In the genomic region with DNA sequence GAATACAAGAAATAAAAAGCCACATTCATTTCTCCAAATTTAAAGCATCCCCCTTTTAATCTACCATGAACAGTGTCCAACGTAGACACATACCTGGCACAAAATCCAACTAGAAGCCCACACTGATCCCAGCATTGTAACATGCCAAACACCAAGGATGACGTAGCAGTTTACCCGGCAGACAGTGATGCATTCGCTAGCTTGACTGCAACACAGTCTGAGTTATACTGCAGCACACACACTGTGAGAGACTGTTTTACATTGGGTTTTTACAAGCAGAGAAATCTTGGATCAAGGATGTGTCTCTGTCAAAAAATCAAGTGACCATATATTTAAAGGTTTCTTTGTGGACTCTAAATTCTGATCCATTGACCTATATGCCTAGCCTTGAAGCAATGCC, we compare ENCODE assay signal across 11 cellular contexts.
A peak's percentile ranks its signal among the peaks of the same experiment; 100 is the strongest.
DNase-seq lines count a peak whose midpoint lies in the region; TF ChIP-seq lines count a peak whose summit lies in the region.
"Had no signal": no experiment of that assay in that cellular context is flagged by ENCODE, and none has a peak within 500 bp of the region (broad histone marks: within the 10 kb centered on the region; RNA-seq: fewer than 3 reads in every experiment).

No MANE protein-coding gene starts in this region.

- H3K27me3 ChIP-seq in iPS-15b (ENCODE audit: control insufficient read depth, insufficient read depth, low read length) (no peaks in the 10 kb centered on the region), smooth muscle cell (ENCODE audit: low read depth) (no peaks in the 10 kb centered on the region), SK-N-SH (ENCODE audit: insufficient read depth) (no peaks in the 10 kb centered on the region)
- H3K27me3 ChIP-seq: sigmoid colon had no signal

- no peak for TF ChIP-seq RAD21 in SK-N-SH (IDR thresholded peaks at IDR 0.05; ENCODE audit: low read length)

- H4K20me1 ChIP-seq in smooth muscle cell (ENCODE audit: low read depth) (peaks cover 10% of the 10 kb centered on the region), SK-N-SH (ENCODE audit: insufficient read depth) (no peaks in the 10 kb centered on the region)

- H3K4me1 ChIP-seq in iPS-15b (ENCODE audit: control insufficient read depth, insufficient read depth, low read length) = peaks cover 24% of the 10 kb centered on the region
- H3K4me1 ChIP-seq in smooth muscle cell (ENCODE audit: low read depth) = peaks cover 37% of the 10 kb centered on the region
- H3K4me1 ChIP-seq in SK-N-SH (ENCODE audit: control insufficient read depth in 1 of 2, insufficient read depth in 2 of 2, low read depth in 1 of 2, low read length in 1 of 2) = peaks cover 3 to 4% of the 10 kb centered on the region in 2 experiments; a peak in 2 of 4 replicates

- H3K9ac ChIP-seq in iPS-15b (ENCODE audit: low read depth, low read length) = peak overlapping the region; percentile 12
- H3K9ac ChIP-seq in smooth muscle cell (ENCODE audit: low read depth) = peak overlapping the region; percentile 33
- no peak overlapping the region for H3K9ac ChIP-seq in SK-N-SH

- CTCF ChIA-PET in SK-N-SH (lab: Yijun Ruan, JAX) = interaction anchor here (0.9 kb wide), 1 partner anchor 12 kb away, joined by 3 read pairs; no protein-coding TSS in a partner anchor
- CTCF ChIA-PET in activated naive CD4-positive, alpha-beta T cell treated with anti-CD3 and anti-CD28 coated beads for 36 hours (lab: Charles Lee) = interaction anchor here (0.5 kb wide), 1 partner anchor 12 kb away, joined by 3 read pairs; no protein-coding TSS in a partner anchor

- TF ChIP-seq EP300 in SK-N-SH (IDR thresholded peaks at IDR 0.05; ENCODE audit: borderline replicate concordance in 1 of 2, low read depth in 1 of 2, low read length in 1 of 2) = no peak

- H3K9me3 ChIP-seq in iPS-15b (ENCODE audit: control insufficient read depth, insufficient read depth, low read length) = no peaks in the 10 kb centered on the region
- no peaks in the 10 kb centered on the region for H3K9me3 ChIP-seq in smooth muscle cell (replicated peaks; ENCODE audit: low read depth)
- H3K9me3 ChIP-seq in SK-N-SH = no peaks in the 10 kb centered on the region
- H3K9me3 ChIP-seq: sigmoid colon had no signal

- H3K27ac ChIP-seq in smooth muscle cell (ENCODE audit: low read depth) (peak overlapping the region; percentile 74), SK-N-SH (ENCODE audit: low read depth in 2 of 2, low read length in 1 of 2) (no peak overlapping the region)
- H3K27ac ChIP-seq: sigmoid colon had no signal

- 13% methylated on average over 4 of the region's 4 CpGs for WGBS in smooth muscle cell (ENCODE audit: low lambda C conversion rate)
- 86% methylated on average over 4 of the region's 4 CpGs for WGBS in SK-N-SH (ENCODE audit: low lambda C conversion rate)

- H3K4me2 ChIP-seq in smooth muscle cell (peak overlapping the region; percentile 75), SK-N-SH (no peak overlapping the region)

- peaks cover 8% of the 10 kb centered on the region for H3K36me3 Mint-ChIP-seq in activated naive CD4-positive, alpha-beta T cell treated with anti-CD3 and anti-CD28 coated beads for 36 hours (ENCODE audit: low read depth)

- no peak overlapping the region for H3K27ac Mint-ChIP-seq in activated naive CD4-positive, alpha-beta T cell treated with anti-CD3 and anti-CD28 coated beads for 36 hours

- intact Hi-C loops in activated naive CD4-positive, alpha-beta T cell treated with anti-CD3 and anti-CD28 coated beads for 36 hours (cut with micrococcal nuclease) = no loop called here

- POLR2A ChIA-PET in SK-N-SH (lab: Yijun Ruan, JAX) = no interaction called here

- H3K4me3 Mint-ChIP-seq in activated naive CD4-positive, alpha-beta T cell treated with anti-CD3 and anti-CD28 coated beads for 36 hours = no peak overlapping the region

- no peaks in the 10 kb centered on the region for H3K9me3 Mint-ChIP-seq in activated naive CD4-positive, alpha-beta T cell treated with anti-CD3 and anti-CD28 coated beads for 36 hours

- no peak for TF ChIP-seq CTCF in cardiac fibroblast (IDR thresholded peaks at IDR 0.05; ENCODE audit: low read depth, low read length)
- no peak for TF ChIP-seq CTCF in smooth muscle cell (IDR thresholded peaks at IDR 0.05; ENCODE audit: borderline replicate concordance, insufficient read depth, poor library complexity, severe bottlenecking)
- TF ChIP-seq CTCF in SK-N-SH (IDR thresholded peaks at IDR 0.05) = no peak

- H2AFZ ChIP-seq in smooth muscle cell (ENCODE audit: low read depth) = no peak overlapping the region
- H2AFZ ChIP-seq in SK-N-SH (ENCODE audit: low read depth) = no peak overlapping the region

- H3K79me2 ChIP-seq in smooth muscle cell (ENCODE audit: low read depth) (peaks cover 28% of the 10 kb centered on the region), SK-N-SH (ENCODE audit: insufficient read depth) (no peaks in the 10 kb centered on the region)

- no peaks in the 10 kb centered on the region for H3K9me2 ChIP-seq in SK-N-SH

- H3K4me3 ChIP-seq in cardiac fibroblast (replicated peaks in 1 of 2; ENCODE audit: low read depth in 2 of 2, low read length in 2 of 2) (no peak overlapping the region), iPS-15b (ENCODE audit: low read depth, low read length) (no peak overlapping the region), smooth muscle cell (no peak overlapping the region), SK-N-SH (ENCODE audit: low read depth in 2 of 2, low read length in 1 of 2) (no peak overlapping the region)
- H3K4me3 ChIP-seq: sigmoid colon had no signal

- H3F3A ChIP-seq in smooth muscle cell (ENCODE audit: low read depth) (peaks cover 3% of the 10 kb centered on the region), SK-N-SH (replicated peaks; ENCODE audit: insufficient read depth) (no peaks in the 10 kb centered on the region)

- H3K36me3 ChIP-seq in iPS-15b (ENCODE audit: control insufficient read depth, insufficient read depth, low read length) (no peaks in the 10 kb centered on the region), smooth muscle cell (ENCODE audit: low read depth) (no peaks in the 10 kb centered on the region), SK-N-SH (replicated peaks in 1 of 2; ENCODE audit: control insufficient read depth in 1 of 2, insufficient read depth in 2 of 2, low read length in 1 of 2) (peaks cover 0 to 4% of the 10 kb centered on the region in 2 experiments)

- peaks cover 2% of the 10 kb centered on the region for H3K4me1 Mint-ChIP-seq in activated naive CD4-positive, alpha-beta T cell treated with anti-CD3 and anti-CD28 coated beads for 36 hours (ENCODE audit: low read depth)

- no peaks in the 10 kb centered on the region for H3K27me3 Mint-ChIP-seq in activated naive CD4-positive, alpha-beta T cell treated with anti-CD3 and anti-CD28 coated beads for 36 hours (ENCODE audit: low read depth)

- DNase-seq in DMS153 (lab: John Stamatoyannopoulos, UW) = peak; percentile 14
- DNase-seq in DMS153 treated with DMSO at 0.1 percent for 48 hours (lab: John Stamatoyannopoulos, UW; ENCODE audit: unreplicated experiment) = no peak
- peak; percentile 32 to 39 for DNase-seq in cardiac fibroblast (ENCODE audit: low read depth in 2 of 2)
- no peak for DNase-seq in smooth muscle cell (lab: John Stamatoyannopoulos, UW; ENCODE audit: unreplicated experiment)
- no peak for DNase-seq in SK-N-SH
- DNase-seq in COLO829 (ENCODE audit: low spot score) = no peak
- DNase-seq in activated naive CD4-positive, alpha-beta T cell treated with anti-CD3 and anti-CD28 coated beads for 36 hours = no peak
- DNase-seq: effector CD8-positive, alpha-beta T cell; sigmoid colon; T1000 had no signal

TF ChIP-seq in SK-N-SH, 30 proteins besides CTCF, POLR2A, EP300 and RAD21 (continues in another document):
- TF ChIP-seq NFIC (IDR thresholded peaks at IDR 0.05; ENCODE audit: borderline replicate concordance) (no peak), MEF2A (IDR thresholded peaks at IDR 0.05; ENCODE audit: borderline replicate concordance, low read depth) (no peak), RXRA (IDR thresholded peaks at IDR 0.05; ENCODE audit: borderline replicate concordance, low read depth) (no peak), JUND (IDR thresholded peaks at IDR 0.05) (no peak), TEAD4 (IDR thresholded peaks at IDR 0.05; ENCODE audit: borderline replicate concordance, insufficient read depth) (no peak), RCOR1 (IDR thresholded peaks at IDR 0.05; ENCODE audit: low read length) (no peak), GATA2 (CRISPR knock-in tag; IDR thresholded peaks at IDR 0.05) (no peak), CHD2 (IDR thresholded peaks at IDR 0.05; ENCODE audit: low read length, partially characterized antibody) (no peak), RFX5 (IDR thresholded peaks at IDR 0.05; ENCODE audit: low read length) (no peak), GABPA (IDR thresholded peaks at IDR 0.05; ENCODE audit: low read depth) (no peak), FOXM1 (IDR thresholded peaks at IDR 0.05; ENCODE audit: low read depth) (no peak), SMC3 (IDR thresholded peaks at IDR 0.05; ENCODE audit: low read depth, low read length) (no peak)
- TF ChIP-seq, protein P1, sequence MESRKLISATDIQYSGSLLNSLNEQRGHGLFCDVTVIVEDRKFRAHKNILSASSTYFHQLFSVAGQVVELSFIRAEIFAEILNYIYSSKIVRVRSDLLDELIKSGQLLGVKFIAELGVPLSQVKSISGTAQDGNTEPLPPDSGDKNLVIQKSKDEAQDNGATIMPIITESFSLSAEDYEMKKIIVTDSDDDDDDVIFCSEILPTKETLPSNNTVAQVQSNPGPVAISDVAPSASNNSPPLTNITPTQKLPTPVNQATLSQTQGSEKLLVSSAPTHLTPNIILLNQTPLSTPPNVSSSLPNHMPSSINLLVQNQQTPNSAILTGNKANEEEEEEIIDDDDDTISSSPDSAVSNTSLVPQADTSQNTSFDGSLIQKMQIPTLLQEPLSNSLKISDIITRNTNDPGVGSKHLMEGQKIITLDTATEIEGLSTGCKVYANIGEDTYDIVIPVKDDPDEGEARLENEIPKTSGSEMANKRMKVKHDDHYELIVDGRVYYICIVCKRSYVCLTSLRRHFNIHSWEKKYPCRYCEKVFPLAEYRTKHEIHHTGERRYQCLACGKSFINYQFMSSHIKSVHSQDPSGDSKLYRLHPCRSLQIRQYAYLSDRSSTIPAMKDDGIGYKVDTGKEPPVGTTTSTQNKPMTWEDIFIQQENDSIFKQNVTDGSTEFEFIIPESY (IDR thresholded peaks at IDR 0.05; ENCODE audit: borderline replicate concordance, low read depth) = no peak
- TF ChIP-seq, protein P2, sequence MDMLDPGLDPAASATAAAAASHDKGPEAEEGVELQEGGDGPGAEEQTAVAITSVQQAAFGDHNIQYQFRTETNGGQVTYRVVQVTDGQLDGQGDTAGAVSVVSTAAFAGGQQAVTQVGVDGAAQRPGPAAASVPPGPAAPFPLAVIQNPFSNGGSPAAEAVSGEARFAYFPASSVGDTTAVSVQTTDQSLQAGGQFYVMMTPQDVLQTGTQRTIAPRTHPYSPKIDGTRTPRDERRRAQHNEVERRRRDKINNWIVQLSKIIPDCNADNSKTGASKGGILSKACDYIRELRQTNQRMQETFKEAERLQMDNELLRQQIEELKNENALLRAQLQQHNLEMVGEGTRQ (IDR thresholded peaks at IDR 0.05; ENCODE audit: borderline replicate concordance, low read depth, low read length) = no peak

Comparison
In these comparisons a context has a peak if more than half of its experiments do, and no peak if none do; other contexts are left out.
1. DNase-seq: peak in DMS153 (single experiment) and cardiac fibroblast (2 of 2); none in DMS153 treated with DMSO at 0.1 percent for 48 hours (single experiment), smooth muscle cell (single experiment), SK-N-SH (single experiment), COLO829 (single experiment) and activated naive CD4-positive, alpha-beta T cell treated with anti-CD3 and anti-CD28 coated beads for 36 hours (single experiment).